10 cellular contexts compared by ENCODE assay signal in genomic region chr6:129882510-129883023, GRCh38.
A peak's percentile ranks its signal among the peaks of the same experiment; 100 is the strongest.
DNase-seq lines count a peak whose midpoint lies in the region; ATAC-seq and TF ChIP-seq lines count a peak whose summit lies in the region.
"Had no signal": no experiment of that assay in that cellular context is flagged by ENCODE, and none has a peak within 500 bp of the region (broad histone marks: within the 10 kb centered on the region; RNA-seq: fewer than 3 reads in every experiment).

No MANE protein-coding gene starts in this region.

- ATAC-seq in GM18873 (IDR thresholded peaks at IDR 0.05; ENCODE audit: low FRiP score, unreplicated experiment): peak; percentile 93
- peak; percentile 91 for ATAC-seq in GM21576 (IDR thresholded peaks at IDR 0.05; ENCODE audit: unreplicated experiment)
- peak; percentile 95 for ATAC-seq in HG03342 (IDR thresholded peaks at IDR 0.05; ENCODE audit: unreplicated experiment)
- ATAC-seq: activated CD4-positive, CD25-positive, alpha-beta regulatory T cell treated with anti-CD3 and anti-CD28 coated beads, Interleukin-2, amount 50 U/mL, for 24 hours had no signal

- peak overlapping the region; percentile 44 for H3K4me3 Mint-ChIP-seq in dendritic cell treated with granulocyte-macrophage colony-stimulating factor and Interleukin-4, amounts not matched to agents 40 ng/mL and 50 ng/mL, for 4 days

- DNase-seq in COLO668 (lab: John Stamatoyannopoulos, UW; ENCODE audit: unreplicated experiment) (no peak), inferior parietal cortex (ENCODE audit: extremely low spot score) (no peak), HEK293T (ENCODE audit: extremely low spot score) (no peak)
- DNase-seq: brain microvascular endothelial cell; stimulated activated CD4-positive, alpha-beta T cell treated with anti-CD3 and anti-CD28 coated beads, Interleukin-2, amount 100 ng/mL, for 24 hours had no signal

- H3K36me3 Mint-ChIP-seq in dendritic cell treated with granulocyte-macrophage colony-stimulating factor and Interleukin-4, amounts not matched to agents 40 ng/mL and 50 ng/mL, for 4 days (ENCODE audit: low read depth): no peaks in the 10 kb centered on the region

- POLR2A ChIA-PET in HEK293T (lab: Yijun Ruan, JAX): no interaction called here

- H3K27me3 Mint-ChIP-seq in dendritic cell treated with granulocyte-macrophage colony-stimulating factor and Interleukin-4, amounts not matched to agents 40 ng/mL and 50 ng/mL, for 4 days: peaks cover 31% of the 10 kb centered on the region

- intact Hi-C loops in dendritic cell treated with granulocyte-macrophage colony-stimulating factor and Interleukin-4, amounts not matched to agents 40 ng/mL and 50 ng/mL, for 4 days (cut with micrococcal nuclease): no loop called here

- peaks cover 26% of the 10 kb centered on the region for H3K4me1 Mint-ChIP-seq in dendritic cell treated with granulocyte-macrophage colony-stimulating factor and Interleukin-4, amounts not matched to agents 40 ng/mL and 50 ng/mL, for 4 days (ENCODE audit: low read depth)

- CTCF ChIA-PET in HEK293T (lab: Yijun Ruan, JAX): no interaction called here

- peak overlapping the region; percentile 1 for H3K27ac Mint-ChIP-seq in dendritic cell treated with granulocyte-macrophage colony-stimulating factor and Interleukin-4, amounts not matched to agents 40 ng/mL and 50 ng/mL, for 4 days

- peaks cover 20% of the 10 kb centered on the region for H3K9me3 Mint-ChIP-seq in dendritic cell treated with granulocyte-macrophage colony-stimulating factor and Interleukin-4, amounts not matched to agents 40 ng/mL and 50 ng/mL, for 4 days

TF ChIP-seq in HEK293T, 16 proteins besides CTCF, POLR2A, EP300 and RAD21:
- no peak for TF ChIP-seq FOXA1 (IDR thresholded peaks at IDR 0.05)
- TF ChIP-seq ELF4 (IDR thresholded peaks at IDR 0.05): no peak
